Comparison of ENCODE assay signal across 26 cellular contexts in the genomic region with DNA sequence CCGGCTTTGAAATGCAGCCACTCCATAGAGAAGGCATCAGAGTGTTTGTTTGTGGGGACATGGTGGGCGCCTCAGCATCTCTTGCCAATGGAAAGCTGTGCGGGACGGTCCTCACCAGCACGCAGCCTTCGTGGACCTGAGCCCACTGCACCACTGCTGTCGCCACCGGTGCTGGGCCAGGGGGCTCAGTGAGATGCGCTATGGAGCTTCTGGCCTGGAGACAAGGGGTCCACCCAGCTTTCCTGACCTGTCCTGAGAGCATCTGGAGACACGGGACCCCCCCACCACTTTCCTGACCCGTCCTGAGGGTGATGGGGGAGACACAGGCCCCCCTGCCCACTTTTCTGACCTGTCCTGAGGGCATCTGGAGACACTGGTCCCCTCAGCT.
"Had no signal": no experiment of that assay in that cellular context is flagged by ENCODE, and none has a peak within 500 bp of the region (broad histone marks: within the 10 kb centered on the region; RNA-seq: fewer than 3 reads in every experiment).

No MANE protein-coding gene starts in this region.

- H3K27me3 ChIP-seq: colonic mucosa, dorsolateral prefrontal cortex, esophagus muscularis mucosa, esophagus squamous epithelium, foreskin keratinocyte, gastrocnemius medialis, gastroesophageal sphincter, heart left ventricle had no signal

- H3K4me1 ChIP-seq: colonic mucosa, esophagus squamous epithelium, foreskin keratinocyte, gastrocnemius medialis had no signal

- H3K9me3 ChIP-seq: colonic mucosa, esophagus muscularis mucosa, esophagus squamous epithelium, gastrocnemius medialis, gastroesophageal sphincter, heart left ventricle had no signal

- DNase-seq: colonic mucosa; cortex of kidney; dermis blood vessel endothelial cell; dorsolateral prefrontal cortex; effector CD4-positive, alpha-beta T cell; effector CD8-positive, alpha-beta T cell; effector memory CD4-positive, alpha-beta T cell; effector memory CD8-positive, alpha-beta T cell; endodermal cell; erythroblast; esophagus squamous epithelium; foreskin fibroblast; foreskin keratinocyte; foreskin melanocyte; gastrocnemius medialis; glutamatergic neuron had no signal

- FAIRE-seq: colon, endometrium, endothelial cell of umbilical vein, frontal cortex had no signal

- H3K36me3 ChIP-seq: colonic mucosa, gastrocnemius medialis had no signal

- H3K4me3 ChIP-seq: colonic mucosa, coronary artery, dorsolateral prefrontal cortex, esophagus muscularis mucosa, esophagus squamous epithelium, gastrocnemius medialis, gastroesophageal sphincter, heart left ventricle had no signal

- H3K27ac ChIP-seq: colonic mucosa, coronary artery, epithelial cell of prostate, esophagus muscularis mucosa, esophagus squamous epithelium, foreskin keratinocyte, gastrocnemius medialis, gastroesophageal sphincter, heart left ventricle had no signal

- ATAC-seq: effector memory CD8-positive, alpha-beta T cell; esophagus mucosa; foreskin keratinocyte; gastrocnemius medialis; gastroesophageal sphincter; heart left ventricle had no signal
